8 cellular contexts compared by ENCODE assay signal in genomic region chr22:23913306-23913660, GRCh38. TPM values are rescaled to one million over a fixed set of nuclear protein-coding genes. Genes with fewer than 3 reads are reported as not detected.
A peak's percentile ranks its signal among the peaks of the same experiment; 100 is the strongest.
DNase-seq lines count a peak whose midpoint lies in the region; ATAC-seq, FAIRE-seq and TF ChIP-seq lines count a peak whose summit lies in the region.

No MANE protein-coding gene starts in this region.

- H3K27ac ChIP-seq in H1 (ENCODE audit: low read depth, low read length) (peak overlapping the region; percentile 74), parathyroid adenoma (peak overlapping the region; percentile 78)

- H3K23me2 ChIP-seq in H1 (ENCODE audit: low read depth, low read length) = peaks cover 2% of the 10 kb centered on the region; the same call in 1 of the 2 replicates

- H3K79me2 ChIP-seq in H1 (ENCODE audit: control insufficient read depth in 1 of 2, insufficient read depth in 2 of 2, low read length in 2 of 2) (no peaks in the 10 kb centered on the region), parathyroid adenoma (no peaks in the 10 kb centered on the region)

- intact Hi-C loops in head of caudate nucleus (cut with DNase I) = loop anchor here (10.0 kb wide), 1 partner anchor 62 kb away; the partner anchor contains the start of gene DDT

- peak overlapping the region; percentile 23 for H3K4ac ChIP-seq in H1 (replicated peaks; ENCODE audit: insufficient read length, low read depth, low read length)

- peak; percentile 34 for DNase-seq in NCI-H146 treated with DMSO at 0.1 percent for 48 hours (lab: John Stamatoyannopoulos, UW; ENCODE audit: unreplicated experiment)
- DNase-seq in NCI-H146 (lab: John Stamatoyannopoulos, UW) = no peak
- DNase-seq in NT2/D1 (ENCODE audit: low read depth, low spot score) = no peak
- DNase-seq in H1 (ENCODE audit: low read depth in 1 of 2, low spot score in 2 of 2) = no peak
- no peak for DNase-seq in left lobe of liver (ENCODE audit: low spot score)
- DNase-seq in activated CD8-positive, alpha-beta memory T cell treated with anti-CD3 and anti-CD28 coated beads, Interleukin-2, amount 50 U/mL, for 48 hours = no peak
- DNase-seq in head of caudate nucleus = no peak

- TF ChIP-seq EP300 in H1 (IDR thresholded peaks at IDR 0.05; ENCODE audit: borderline replicate concordance in 1 of 2, low read depth in 2 of 2, low read length in 2 of 2) = no peak

- 0 out of 2 replicates have a peak overlapping the region, but pooled peaks have one; percentile 42 for H2BK12ac ChIP-seq in H1 (ENCODE audit: low read depth, low read length)

- no peaks in the 10 kb centered on the region for H3K4me1 ChIP-seq in NT2/D1 (ENCODE audit: insufficient read depth, insufficient read length)
- H3K4me1 ChIP-seq in H1 (replicated peaks in 1 of 4; ENCODE audit: control insufficient read depth in 3 of 4, insufficient read depth in 4 of 4, low read length in 3 of 4) = peaks cover 1 to 9% (median 6%) of the 10 kb centered on the region in 4 experiments
- H3K4me1 ChIP-seq in parathyroid adenoma = peaks cover 9% of the 10 kb centered on the region

- 20% methylated on average over 1 of the region's 1 CpG; no CpG with 5 or more reads in 1 of the 2 experiments for WGBS in H1 (ENCODE audit: extremely low coverage in 1 of 2, insufficient coverage in 1 of 2, insufficient read length in 1 of 2, insufficient replicate concordance in 2 of 2, low coverage in 1 of 2, low lambda C conversion rate in 2 of 2, missing lambda C conversion rate in 1 of 2), 2 experiments

- H2BK20ac ChIP-seq in H1 (ENCODE audit: low read length) = no peak overlapping the region

- CTCF ChIA-PET in H1 (lab: Charles Lee; ENCODE audit: partially characterized antibody) = interaction anchor here (0.8 to 1.5 kb wide), 4 partner anchors 11 to 24 kb away, joined by 3 to 6 read pairs (median 4); partner anchors contain the start of gene MIF

- H3K36me3 ChIP-seq in NT2/D1 (ENCODE audit: insufficient read depth, insufficient read length, low read length) (no peaks in the 10 kb centered on the region), H1 (ENCODE audit: control insufficient read depth in 2 of 4, insufficient read depth in 4 of 4, low read length in 3 of 4) (no peaks in the 10 kb centered on the region), parathyroid adenoma (ENCODE audit: control insufficient read depth, insufficient read depth, low read length) (no peaks in the 10 kb centered on the region)

- no peaks in the 10 kb centered on the region for H4K20me1 ChIP-seq in H1 (replicated peaks in 1 of 2; ENCODE audit: control insufficient read depth in 1 of 2, insufficient read depth in 2 of 2, low read length in 2 of 2)

- peak overlapping the region; percentile 76 for H4K5ac ChIP-seq in H1 (ENCODE audit: insufficient read length, low read depth, low read length)

- H3K4me3 ChIP-seq in NT2/D1 (ENCODE audit: insufficient read length, low read depth) = peak overlapping the region; percentile 42
- H3K4me3 ChIP-seq in H1 (ENCODE audit: extremely low read depth in 1 of 4, insufficient read depth in 2 of 4, low read depth in 3 of 4, low read length in 4 of 4) = peak overlapping the region; percentile 41 to 59 (median 56)
- H3K4me3 ChIP-seq in parathyroid adenoma (ENCODE audit: low read depth, low read length) = peak overlapping the region; percentile 74

- H4K8ac ChIP-seq in H1 (ENCODE audit: extremely low read depth, insufficient read depth, low read length) = peak overlapping the region; percentile 84; the same call in 1 of the 2 replicates

- TF ChIP-seq CTCF in H1 (IDR thresholded peaks at IDR 0.05; ENCODE audit: control extremely low read depth in 1 of 3, insufficient read depth in 1 of 3, low read depth in 1 of 3, low read length in 3 of 3) = no peak
- no peak for TF ChIP-seq CTCF in parathyroid adenoma (IDR thresholded peaks at IDR 0.05)

- no peak for FAIRE-seq in H1 (lab: Jason Lieb, UNC)

- H3K18ac ChIP-seq in H1 (ENCODE audit: extremely low read depth, low read length) = peak overlapping the region; percentile 86

- TF ChIP-seq POLR2A in H1 (IDR thresholded peaks at IDR 0.05; ENCODE audit: control extremely low read depth in 1 of 2, low read depth in 2 of 2, low read length in 2 of 2) = no peak

- peak overlapping the region; percentile 36; the same call in 1 of the 2 replicates for H2BK5ac ChIP-seq in H1 (ENCODE audit: low read depth, low read length)

- H2AK5ac ChIP-seq in H1 (ENCODE audit: low read depth, low read length) = no peak overlapping the region

- H3K23ac ChIP-seq in H1 (ENCODE audit: insufficient read length) = no peak overlapping the region

- no peaks in the 10 kb centered on the region for H3K27me3 ChIP-seq in NT2/D1 (ENCODE audit: insufficient read depth, insufficient read length)
- H3K27me3 ChIP-seq in H1 (replicated peaks in 1 of 4; ENCODE audit: control insufficient read depth in 3 of 4, extremely low read depth in 1 of 4, insufficient read depth in 3 of 4, low read length in 3 of 4) = 0 out of 7 replicates have a peak, but pooled peaks cover 0 to 2% (median 0%) of the 10 kb centered on the region in 4 experiments
- no peaks in the 10 kb centered on the region for H3K27me3 ChIP-seq in parathyroid adenoma (ENCODE audit: control insufficient read depth, insufficient read depth, low read length)

- peaks cover 20% of the 10 kb centered on the region for H3K9me3 ChIP-seq in NT2/D1 (ENCODE audit: insufficient read depth, low read length)
- H3K9me3 ChIP-seq in H1 (ENCODE audit: insufficient read depth in 2 of 2, low read depth in 1 of 2, low read length in 1 of 2) = peaks cover 0 to 6% of the 10 kb centered on the region in 2 experiments; a peak in 1 of 4 replicates
- H3K9me3 ChIP-seq in parathyroid adenoma (ENCODE audit: control insufficient read depth, low read length) = no peaks in the 10 kb centered on the region

- no peak for ATAC-seq in left lobe of liver

- H2BK15ac ChIP-seq in H1 (ENCODE audit: low read length) = no peak overlapping the region; the same call in 1 of the 2 replicates

- no peak overlapping the region for H3K14ac ChIP-seq in H1 (ENCODE audit: insufficient read length)

- peak overlapping the region; percentile 50 for H4K91ac ChIP-seq in H1 (replicated peaks; ENCODE audit: insufficient read length, low read length)

- TF ChIP-seq RAD21 in H1 (IDR thresholded peaks at IDR 0.05 in 1 of 2, conservative IDR thresholded peaks at IDR 0.05 in 1 of 2; ENCODE audit: low read depth in 2 of 2, low read length in 2 of 2) = no peak

- peak overlapping the region; percentile 67 for H3K9ac ChIP-seq in NT2/D1 (ENCODE audit: insufficient read length, low read depth)
- H3K9ac ChIP-seq in H1 (replicated peaks in 1 of 4; ENCODE audit: extremely low read depth in 1 of 4, low read depth in 3 of 4, low read length in 3 of 4) = peak overlapping the region; percentile 11 to 93 (median 57)
- no peak overlapping the region for H3K9ac ChIP-seq in parathyroid adenoma

- H3K79me1 ChIP-seq in H1 (ENCODE audit: low read depth, low read length) = no peaks in the 10 kb centered on the region

- H2AFZ ChIP-seq in H1 (ENCODE audit: low read length) (no peak overlapping the region), parathyroid adenoma (peak overlapping the region; percentile 59)

- H3K56ac ChIP-seq in H1 (replicated peaks; ENCODE audit: insufficient read length, low read depth, low read length) = peak overlapping the region; percentile 51

- no peak overlapping the region for H2BK120ac ChIP-seq in H1 (replicated peaks; ENCODE audit: low read depth, low read length)

- POLR2A ChIA-PET in H1 (lab: Charles Lee; ENCODE audit: partially characterized antibody) = interaction anchor here (0.6 to 2.1 kb wide), 8 partner anchors 9 to 205 kb away, joined by 3 to 18 read pairs (median 6); partner anchors contain the start of gene MIF

- peak overlapping the region; percentile 73 to 84 for H3K4me2 ChIP-seq in H1 (ENCODE audit: insufficient read depth in 1 of 2, low read depth in 2 of 2, low read length in 2 of 2)
- peak overlapping the region; percentile 85 for H3K4me2 ChIP-seq in parathyroid adenoma (ENCODE audit: low read length)

RNA-seq across cellular contexts. Expression of gene MIF, which starts 19.1 kb away (rescaled TPM):
- 1,082 and 1,119 TPM in 2 replicates for total RNA-seq in H1 (2021; fragmentation: NEBNext Ultra II Directional; extraction: Animal tissue kit (Norgen Biotek cat#: 25700))
- 1,870 and 2,008 TPM in 2 replicates for polyA plus RNA-seq in H1 (2011; rRNA removed)
- polyA plus RNA-seq in H1 (2011; cell fraction: cytosol; rRNA removed) = 1,234 TPM
- polyA plus RNA-seq in H1 (2011; cell fraction: nucleus; rRNA removed) = 854 TPM
- polyA plus RNA-seq in H1 (2012, experiment 1 of 2) = 481 to 1,182 TPM (median 1,056 TPM) in 4 replicates
- 1,334 TPM for polyA plus RNA-seq in H1 (2012, experiment 2 of 2)
- 1,822 TPM for polyA plus RNA-seq in H1 (2013, experiment 1 of 2)
- polyA plus RNA-seq in H1 (2013, experiment 2 of 2) = 1,703 TPM
- polyA minus RNA-seq in H1 (2011; rRNA and poly(A)+ RNA removed) = 45.6 and 50.1 TPM in 2 replicates
- polyA minus RNA-seq in H1 (2011; cell fraction: cytosol; rRNA and poly(A)+ RNA removed) = 631 TPM
- 307 TPM for polyA minus RNA-seq in H1 (2011; cell fraction: nucleus; rRNA and poly(A)+ RNA removed)
- 81.5 TPM for total RNA-seq in left lobe of liver

RNA-seq across cellular contexts. Expression of gene GSTT2B, which starts 47.7 kb away (rescaled TPM):
- total RNA-seq in H1 (2021; fragmentation: NEBNext Ultra II Directional; extraction: Animal tissue kit (Norgen Biotek cat#: 25700)) = 4.7 and 6.3 TPM in 2 replicates
- 13.3 and 13.5 TPM in 2 replicates for polyA plus RNA-seq in H1 (2011; rRNA removed)
- 14.8 TPM for polyA plus RNA-seq in H1 (2011; cell fraction: cytosol; rRNA removed)
- polyA plus RNA-seq in H1 (2011; cell fraction: nucleus; rRNA removed) = 35.3 TPM
- polyA plus RNA-seq in H1 (2012, experiment 1 of 2) = 5.7 to 10.8 TPM (median 10.0 TPM) in 4 replicates
- polyA plus RNA-seq in H1 (2012, experiment 2 of 2) = 3.2 TPM
- polyA plus RNA-seq in H1 (2013, experiment 1 of 2) = 9.2 TPM
- 7.4 TPM for polyA plus RNA-seq in H1 (2013, experiment 2 of 2)
- polyA minus RNA-seq in H1 (2011; rRNA and poly(A)+ RNA removed) = 0.88 and 1.4 TPM in 2 replicates
- polyA minus RNA-seq in H1 (2011; cell fraction: cytosol; rRNA and poly(A)+ RNA removed) = 3.4 TPM
- polyA minus RNA-seq in H1 (2011; cell fraction: nucleus; rRNA and poly(A)+ RNA removed) = 3.0 TPM
- 2.9 TPM for total RNA-seq in left lobe of liver

RNA-seq across cellular contexts. Expression of gene DDTL, which starts 53.4 kb away (rescaled TPM):
- 1.7 and 2.1 TPM in 2 replicates for total RNA-seq in H1 (2021; fragmentation: NEBNext Ultra II Directional; extraction: Animal tissue kit (Norgen Biotek cat#: 25700))
- polyA plus RNA-seq in H1 (2011; rRNA removed) = 2.2 and 3.1 TPM in 2 replicates
- polyA plus RNA-seq in H1 (2011; cell fraction: cytosol; rRNA removed) = 2.4 TPM
- polyA plus RNA-seq in H1 (2011; cell fraction: nucleus; rRNA removed) = 3.8 TPM
- 4.3 to 5.2 TPM (median 4.8 TPM) in 4 replicates for polyA plus RNA-seq in H1 (2012, experiment 1 of 2)
- 1.4 TPM for polyA plus RNA-seq in H1 (2012, experiment 2 of 2)
- polyA plus RNA-seq in H1 (2013, experiment 1 of 2) = 2.6 TPM
- polyA plus RNA-seq in H1 (2013, experiment 2 of 2) = 2.1 TPM
- 4.0 TPM in 2 replicates for polyA minus RNA-seq in H1 (2011; rRNA and poly(A)+ RNA removed)
- 3.0 TPM for polyA minus RNA-seq in H1 (2011; cell fraction: cytosol; rRNA and poly(A)+ RNA removed)
- polyA minus RNA-seq in H1 (2011; cell fraction: nucleus; rRNA and poly(A)+ RNA removed) = 11.4 TPM
- not detected for total RNA-seq in left lobe of liver

RNA-seq across cellular contexts. Expression of gene SLC2A11, which starts 55.6 kb away (rescaled TPM):
- total RNA-seq in H1 (2021; fragmentation: NEBNext Ultra II Directional; extraction: Animal tissue kit (Norgen Biotek cat#: 25700)) = 12.5 and 13.2 TPM in 2 replicates
- 9.1 and 10.7 TPM in 2 replicates for polyA plus RNA-seq in H1 (2011; rRNA removed)
- polyA plus RNA-seq in H1 (2011; cell fraction: cytosol; rRNA removed) = 16.2 TPM
- 32.5 TPM for polyA plus RNA-seq in H1 (2011; cell fraction: nucleus; rRNA removed)
- polyA plus RNA-seq in H1 (2012, experiment 1 of 2) = 12.7 to 19.4 TPM (median 16.1 TPM) in 4 replicates
- polyA plus RNA-seq in H1 (2012, experiment 2 of 2) = 9.7 TPM
- 14.1 TPM for polyA plus RNA-seq in H1 (2013, experiment 1 of 2)
- polyA plus RNA-seq in H1 (2013, experiment 2 of 2) = 12.3 TPM
- polyA minus RNA-seq in H1 (2011; rRNA and poly(A)+ RNA removed) = 16.2 and 25.1 TPM in 2 replicates
- polyA minus RNA-seq in H1 (2011; cell fraction: cytosol; rRNA and poly(A)+ RNA removed) = 5.9 TPM
- polyA minus RNA-seq in H1 (2011; cell fraction: nucleus; rRNA and poly(A)+ RNA removed) = 20.7 TPM
- 6.8 TPM for total RNA-seq in left lobe of liver

Comparison
In these comparisons a context has a peak if more than half of its experiments do, and no peak if none do; other contexts are left out.
1. RNA of gene MIF, which starts 19.1 kb away (total RNA-seq): 1,082 to 1,119 TPM in H1; 81.5 TPM in left lobe of liver (single experiment); every median in the first group is over 10 times any median in the second.
2. Peak in every context shown above with its lines, with median percentiles within 50 percentile points of each other: H3K4me3 ChIP-seq.